ENCODE assay signal across 8 cellular contexts in genomic region chr6:33585403-33586107, GRCh38. TPM values are rescaled to one million over a fixed set of nuclear protein-coding genes. Genes with fewer than 3 reads are reported as not detected.
DNase-seq lines count a peak whose midpoint lies in the region; ATAC-seq, FAIRE-seq and TF ChIP-seq lines count a peak whose summit lies in the region.

No MANE protein-coding gene starts in this region.

- TF ChIP-seq CTCF in adrenal gland (IDR thresholded peaks at IDR 0.05) (peak; percentile 92 to 99 (median 97)), left ventricle myocardium inferior (IDR thresholded peaks at IDR 0.05; ENCODE audit: borderline replicate concordance) (peak; percentile 99)

- H3K36me3 ChIP-seq in adrenal gland (replicated peaks in 1 of 2) (no peaks in the 10 kb centered on the region), left ventricle myocardium inferior (no peaks in the 10 kb centered on the region)

- H3K27ac Mint-ChIP-seq in T-helper 17 cell = peak overlapping the region; percentile 53

- no peak overlapping the region for H3K4me3 ChIP-seq in adrenal gland
- H3K4me3 ChIP-seq in left ventricle myocardium inferior = no peak overlapping the region

- no peak for FAIRE-seq in H54 (lab: Jason Lieb, UNC)

- H3K4me1 ChIP-seq in adrenal gland (replicated peaks in 1 of 2) = peaks cover 9 to 18% of the 10 kb centered on the region in 2 donors
- H3K4me1 ChIP-seq in left ventricle myocardium inferior = peaks cover 40% of the 10 kb centered on the region

- H3K27me3 ChIP-seq in adrenal gland = no peaks in the 10 kb centered on the region
- H3K27me3 ChIP-seq in left ventricle myocardium inferior (ENCODE audit: low read depth) = no peaks in the 10 kb centered on the region

- 8 to 28% (median 11%) methylated on average over 4 to 14 of the region's 14 CpGs for WGBS in adrenal gland, 4 donors

- ATAC-seq in T-helper 17 cell (peak; percentile 93), sciatic nerve (peak; percentile 64), HG03457 (IDR thresholded peaks at IDR 0.05; ENCODE audit: unreplicated experiment) (no peak)

- peak; percentile 88 for DNase-seq in DMS53 (lab: John Stamatoyannopoulos, UW)
- DNase-seq in H54 (ENCODE audit: insufficient read length, low spot score) = peak; percentile 77
- DNase-seq in NCI-H1105 (lab: John Stamatoyannopoulos, UW) = peak; percentile 73
- peak; percentile 65 to 87 (median 79) for DNase-seq in T-helper 17 cell
- DNase-seq in adrenal gland = peak; percentile 68 to 93 (median 83)
- peak; percentile 78 for DNase-seq in left ventricle myocardium inferior
- peak; percentile 89 for DNase-seq in sciatic nerve (ENCODE audit: low spot score)

- no peak overlapping the region for H3K27ac ChIP-seq in adrenal gland
- peak overlapping the region; percentile 41 for H3K27ac ChIP-seq in left ventricle myocardium inferior (replicated peaks)

- intact Hi-C loops in adrenal gland (cut with DNase I) (loop anchor here (5.0 to 10.0 kb wide), 5 partner anchors 49 to 569 kb away; no protein-coding TSS in a partner anchor), left ventricle myocardium inferior (cut with micrococcal nuclease) (loop anchor here (5.0 to 10.0 kb wide), 2 partner anchors 89 to 117 kb away; no protein-coding TSS in a partner anchor), sciatic nerve (cut with DNase I) (loop anchor here (5.0 kb wide), 1 partner anchor 112 kb away; no protein-coding TSS in a partner anchor)

- no peaks in the 10 kb centered on the region for H3K9me3 ChIP-seq in T-helper 17 cell (ENCODE audit: control insufficient read depth, low read length, poor library complexity, severe bottlenecking)
- H3K9me3 ChIP-seq in adrenal gland (replicated peaks in 1 of 3) = no peaks in the 10 kb centered on the region
- H3K9me3 ChIP-seq in left ventricle myocardium inferior (replicated peaks) = no peaks in the 10 kb centered on the region

- no peaks in the 10 kb centered on the region for H3K27me3 Mint-ChIP-seq in T-helper 17 cell

- peaks cover 13% of the 10 kb centered on the region for H3K4me1 Mint-ChIP-seq in T-helper 17 cell

- TF ChIP-seq POLR2A in H54 (IDR thresholded peaks at IDR 0.05; ENCODE audit: low read depth, low read length) (no peak), adrenal gland (IDR thresholded peaks at IDR 0.05) (no peak)

- H3K4me3 Mint-ChIP-seq in T-helper 17 cell = peak overlapping the region; percentile 12

- H3K36me3 Mint-ChIP-seq in T-helper 17 cell (ENCODE audit: low read depth) = no peaks in the 10 kb centered on the region

RNA-seq across cellular contexts. Expression of gene BAK1, which starts 5.5 kb away (rescaled TPM):
- 10 to 100 TPM; 27.7 to 34.6 TPM for total RNA-seq in T-helper 17 cell
- total RNA-seq in adrenal gland = 10 to 100 TPM in 7 of 8 donors, 1 to 10 TPM in 1; 9.7 to 51.9 (median 27.6) TPM
- 10 to 100 TPM; 17.3 to 33.5 (median 17.6) TPM for polyA plus RNA-seq in adrenal gland
- total RNA-seq in left ventricle myocardium inferior = 19.7 TPM
- 10.7 TPM for total RNA-seq in sciatic nerve

RNA-seq across cellular contexts. Expression of gene ITPR3, which starts 35.6 kb away (rescaled TPM):
- total RNA-seq in T-helper 17 cell (10 to 100 TPM; 48.1 to 48.3 TPM), adrenal gland (10 to 100 TPM in 7 of 8 donors, 1 to 10 TPM in 1; 8.6 to 38.1 (median 29.2) TPM), left ventricle myocardium inferior (5.6 TPM), sciatic nerve (88.6 TPM)
- polyA plus RNA-seq in adrenal gland = 10 to 100 TPM in 2 of 3 donors, 1 to 10 TPM in 1; 3.0 to 21.6 (median 14.2) TPM
